ENCODE assay signal across 12 cellular contexts in the genomic region with DNA sequence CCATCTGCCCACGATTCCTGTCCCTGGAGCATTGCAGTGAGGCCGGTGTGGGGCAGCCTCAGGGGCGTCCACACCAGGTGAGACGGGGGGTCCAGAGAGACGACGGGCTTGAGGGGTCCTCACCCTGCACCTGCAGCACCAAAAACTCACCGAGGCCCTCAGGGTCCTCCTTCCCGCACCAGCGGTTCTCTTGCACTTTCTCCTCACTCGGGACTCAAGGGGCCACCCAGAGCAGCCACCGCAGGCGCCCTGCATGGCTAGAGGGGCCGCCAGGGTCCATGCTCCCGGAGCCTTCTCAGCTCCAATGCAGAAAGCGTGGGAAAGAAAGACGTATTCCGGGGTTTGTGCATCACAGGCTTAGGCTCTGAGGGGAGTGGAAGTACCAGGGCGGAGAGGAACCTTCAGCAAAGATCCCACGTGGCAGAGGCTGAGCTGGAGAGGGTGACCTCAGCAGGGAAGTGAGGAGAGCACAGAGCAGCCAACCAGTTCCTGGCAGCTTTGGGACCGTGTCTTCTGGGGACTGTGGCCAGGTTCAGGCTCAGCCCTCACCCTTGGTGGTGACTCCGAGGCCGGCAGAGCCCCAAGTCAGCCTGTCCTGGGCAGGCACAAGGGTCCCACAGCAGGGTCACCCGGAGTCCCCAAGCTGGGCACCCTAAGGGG. TPM values are rescaled to one million over a fixed set of nuclear protein-coding genes. Genes with fewer than 3 reads are reported as not detected.
DNase-seq lines count a peak whose midpoint lies in the region; ATAC-seq and TF ChIP-seq lines count a peak whose summit lies in the region.
"Had no signal": no experiment of that assay in that cellular context is flagged by ENCODE, and none has a peak within 500 bp of the region (broad histone marks: within the 10 kb centered on the region; RNA-seq: fewer than 3 reads in every experiment).

No MANE protein-coding gene starts in this region.

- no peaks in the 10 kb centered on the region for H3K9me3 Mint-ChIP-seq in natural killer cell treated with Interleukin-12 subunit alpha and Interleukin-12 subunit beta and Interleukin-15 and Interleukin-18, amount 100 ng/mL, for 72 hours
- no peaks in the 10 kb centered on the region for H3K9me3 Mint-ChIP-seq in natural killer cell
- no peaks in the 10 kb centered on the region for H3K9me3 Mint-ChIP-seq in chondrocyte (ENCODE audit: low read depth)
- no peaks in the 10 kb centered on the region for H3K9me3 Mint-ChIP-seq in mesothelial cell of epicardium
- no peaks in the 10 kb centered on the region for H3K9me3 Mint-ChIP-seq in Calu3 (ENCODE audit: low read depth, unreplicated experiment)

- H3K36me3 Mint-ChIP-seq in natural killer cell treated with Interleukin-12 subunit alpha and Interleukin-12 subunit beta and Interleukin-15 and Interleukin-18, amount 100 ng/mL, for 72 hours: no peaks in the 10 kb centered on the region
- H3K36me3 Mint-ChIP-seq in natural killer cell: no peaks in the 10 kb centered on the region
- H3K36me3 Mint-ChIP-seq in chondrocyte (ENCODE audit: low read depth): no peaks in the 10 kb centered on the region
- H3K36me3 Mint-ChIP-seq in mesothelial cell of epicardium: no peaks in the 10 kb centered on the region
- H3K36me3 Mint-ChIP-seq in Calu3 (ENCODE audit: insufficient read depth, unreplicated experiment): peaks cover 5% of the 10 kb centered on the region

- CTCF ChIA-PET in Calu3 (lab: Charles Lee): no interaction called here

- H3K4me3 Mint-ChIP-seq in natural killer cell treated with Interleukin-12 subunit alpha and Interleukin-12 subunit beta and Interleukin-15 and Interleukin-18, amount 100 ng/mL, for 72 hours: no peak overlapping the region
- no peak overlapping the region for H3K4me3 Mint-ChIP-seq in natural killer cell
- no peak overlapping the region for H3K4me3 Mint-ChIP-seq in chondrocyte (ENCODE audit: unreplicated experiment)
- H3K4me3 Mint-ChIP-seq in mesothelial cell of epicardium: no peak overlapping the region
- no peak overlapping the region for H3K4me3 Mint-ChIP-seq in Calu3 (ENCODE audit: low read depth, unreplicated experiment)
- H3K4me3 Mint-ChIP-seq: IgD-negative memory B cell had no signal

- intact Hi-C loops in natural killer cell (cut with micrococcal nuclease): no loop called here
- intact Hi-C loops in Calu3 (cut with micrococcal nuclease; ENCODE audit: unreplicated experiment): loop anchor here (10.0 kb wide), 1 partner anchor 104 kb away; no protein-coding TSS in a partner anchor

- ATAC-seq in natural killer cell treated with Interleukin-12 subunit alpha and Interleukin-12 subunit beta and Interleukin-15 and Interleukin-18, amount 100 ng/mL, for 72 hours: peak in 1 of 2 donors; percentile 26
- ATAC-seq in natural killer cell: no peak

- no peaks in the 10 kb centered on the region for H3K4me1 Mint-ChIP-seq in natural killer cell treated with Interleukin-12 subunit alpha and Interleukin-12 subunit beta and Interleukin-15 and Interleukin-18, amount 100 ng/mL, for 72 hours (ENCODE audit: low read depth in 2 of 2)
- H3K4me1 Mint-ChIP-seq in natural killer cell (no peaks in the 10 kb centered on the region), chondrocyte (ENCODE audit: low read depth) (peaks cover 24% of the 10 kb centered on the region), mesothelial cell of epicardium (peaks cover 16% of the 10 kb centered on the region), Calu3 (ENCODE audit: low read depth, unreplicated experiment) (no peaks in the 10 kb centered on the region)
- H3K4me1 Mint-ChIP-seq: IgD-negative memory B cell had no signal

- peak; percentile 54 for DNase-seq in natural killer cell treated with Interleukin-12 subunit alpha and Interleukin-12 subunit beta and Interleukin-15 and Interleukin-18, amount 100 ng/mL, for 72 hours (ENCODE audit: low spot score)
- DNase-seq in natural killer cell (no peak), chondrocyte (ENCODE audit: low spot score) (peak; percentile 73), mesothelial cell of epicardium (ENCODE audit: low spot score in 2 of 2, unreplicated experiment in 2 of 2) (no peak), NCI-H82 (lab: John Stamatoyannopoulos, UW) (no peak), Calu3 (no peak), NCI-H2107 treated with DMSO at 0.1 percent for 48 hours (lab: John Stamatoyannopoulos, UW; ENCODE audit: unreplicated experiment) (no peak), NCI-H526 treated with DMSO at 0.1 percent for 48 hours (lab: John Stamatoyannopoulos, UW) (no peak)
- DNase-seq: erythroblast, NCI-H2081 treated with DMSO at 0.1 percent for 48 hours, PC-9 had no signal

- no peak overlapping the region for H3K27ac Mint-ChIP-seq in natural killer cell treated with Interleukin-12 subunit alpha and Interleukin-12 subunit beta and Interleukin-15 and Interleukin-18, amount 100 ng/mL, for 72 hours
- no peak overlapping the region for H3K27ac Mint-ChIP-seq in natural killer cell
- H3K27ac Mint-ChIP-seq in chondrocyte (ENCODE audit: unreplicated experiment): no peak overlapping the region
- peak overlapping the region; percentile 43 for H3K27ac Mint-ChIP-seq in mesothelial cell of epicardium
- H3K27ac Mint-ChIP-seq in Calu3 (ENCODE audit: unreplicated experiment): no peak overlapping the region
- H3K27ac Mint-ChIP-seq: IgD-negative memory B cell had no signal

- BruUV-seq in Calu3 (replicated peaks; lab: Mats Ljungman, UMichigan): no TSS peak

- TF ChIP-seq CTCF in natural killer cell (IDR thresholded peaks at IDR 0.05) (no peak), chondrocyte (IDR thresholded peaks at IDR 0.05) (no peak), mesothelial cell of epicardium (IDR thresholded peaks at IDR 0.05; ENCODE audit: unreplicated experiment) (no peak), Calu3 (IDR thresholded peaks at IDR 0.05; ENCODE audit: unreplicated experiment) (no peak)

- peaks cover 7 to 10% of the 10 kb centered on the region in 2 donors for H3K27me3 Mint-ChIP-seq in natural killer cell treated with Interleukin-12 subunit alpha and Interleukin-12 subunit beta and Interleukin-15 and Interleukin-18, amount 100 ng/mL, for 72 hours
- peaks cover 3 to 14% of the 10 kb centered on the region in 2 donors for H3K27me3 Mint-ChIP-seq in natural killer cell (ENCODE audit: low read depth in 2 of 2)
- H3K27me3 Mint-ChIP-seq in chondrocyte (ENCODE audit: low read depth): no peaks in the 10 kb centered on the region
- peaks cover 8% of the 10 kb centered on the region for H3K27me3 Mint-ChIP-seq in mesothelial cell of epicardium (ENCODE audit: low read depth)
- H3K27me3 Mint-ChIP-seq in Calu3 (ENCODE audit: unreplicated experiment): peaks cover 36% of the 10 kb centered on the region

RNA-seq across cellular contexts. Expression of a gene that starts 19.5 kb away (rescaled TPM):
- 1 to 10 TPM in 1 of 2 donors, under 1 TPM in 1; 0.88 to 4.2 TPM for total RNA-seq in natural killer cell treated with Interleukin-12 subunit alpha and Interleukin-12 subunit beta and Interleukin-15 and Interleukin-18, amount 100 ng/mL, for 72 hours
- 100 to 1,000 TPM in 1 of 3 donors, 10 to 100 TPM in 2; 93.9 to 110 (median 97.2) TPM for total RNA-seq in natural killer cell
- 1,314 to 1,671 TPM (median 1,646 TPM) in 3 replicates for total RNA-seq in chondrocyte
- 846 to 986 TPM (median 933 TPM) in 3 replicates for total RNA-seq in mesothelial cell of epicardium
- 3.4 and 3.8 TPM in 2 replicates for total RNA-seq in Calu3 (2022)

Comparison
In these comparisons a context has a peak if more than half of its experiments do, and no peak if none do; other contexts are left out.
1. DNase-seq: peak in natural killer cell treated with Interleukin-12 subunit alpha and Interleukin-12 subunit beta and Interleukin-15 and Interleukin-18, amount 100 ng/mL, for 72 hours (single experiment) and chondrocyte (single experiment); none in natural killer cell (single experiment), mesothelial cell of epicardium (0 of 2), NCI-H82 (single experiment), Calu3 (single experiment), NCI-H2107 treated with DMSO at 0.1 percent for 48 hours (single experiment) and NCI-H526 treated with DMSO at 0.1 percent for 48 hours (single experiment).
2. RNA of a gene that starts 19.5 kb away (total RNA-seq): 1,314 to 1,671 TPM in chondrocyte, 846 to 986 TPM in mesothelial cell of epicardium and 93.9 to 110 TPM in natural killer cell; 0.88 to 4.2 TPM in natural killer cell treated with Interleukin-12 subunit alpha and Interleukin-12 subunit beta and Interleukin-15 and Interleukin-18, amount 100 ng/mL, for 72 hours and 3.4 to 3.8 TPM in Calu3; every median in the first group is over 10 times any median in the second.